Comparison of ENCODE assay signal across 27 cellular contexts in the genomic region with DNA sequence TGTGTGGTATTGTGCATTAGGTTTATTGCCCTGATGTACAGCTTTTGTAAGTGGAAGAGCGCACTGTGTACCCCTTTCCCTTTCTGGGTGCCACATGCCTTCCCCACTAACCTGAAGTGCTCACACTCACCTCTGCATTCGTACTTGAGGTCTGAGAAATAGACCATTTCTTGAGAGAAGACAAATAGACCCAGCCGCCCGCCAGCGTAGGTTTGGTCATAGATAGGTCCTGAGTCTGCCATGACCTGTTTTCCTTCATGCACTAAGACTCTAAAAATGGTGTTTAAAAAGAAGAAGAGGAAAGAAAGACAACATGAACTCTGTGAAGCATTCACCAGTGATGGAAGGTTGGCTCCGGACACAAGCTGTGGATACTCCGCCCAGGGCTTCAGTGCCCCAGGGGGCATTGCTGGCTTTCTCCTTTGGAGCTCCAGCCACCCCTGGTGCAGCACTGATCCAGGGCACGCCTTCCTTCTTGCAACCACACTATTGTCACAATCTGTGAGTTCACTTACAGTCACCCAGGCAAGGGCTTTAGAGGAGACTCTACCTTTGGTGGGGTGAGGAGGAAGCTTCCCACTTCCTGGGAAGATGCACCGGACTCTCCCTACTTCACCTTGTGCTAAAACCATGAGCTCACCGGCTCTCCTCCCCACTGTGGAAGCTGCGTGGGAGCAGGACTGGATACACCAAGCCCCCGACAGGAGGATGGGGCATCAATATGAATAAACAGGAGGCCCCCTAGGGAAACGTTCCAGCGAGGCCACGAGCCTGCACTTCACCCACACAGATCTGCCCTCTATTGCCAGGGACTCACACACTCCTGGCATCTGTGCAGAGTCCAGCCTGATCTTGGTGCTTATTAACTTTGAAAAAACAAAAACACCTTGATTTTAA. TPM values are rescaled to one million over a fixed set of nuclear protein-coding genes. Genes with fewer than 3 reads are reported as not detected.
DNase-seq lines count a peak whose midpoint lies in the region; ATAC-seq and TF ChIP-seq lines count a peak whose summit lies in the region.
"Had no signal": no experiment of that assay in that cellular context is flagged by ENCODE, and none has a peak within 500 bp of the region (broad histone marks: within the 10 kb centered on the region; RNA-seq: fewer than 3 reads in every experiment).

No MANE protein-coding gene starts in this region.

- no peak overlapping the region for H2BK5ac ChIP-seq in mesenchymal stem cell (ENCODE audit: low read depth, low read length, poor library complexity, severe bottlenecking)

- H3K27me3 ChIP-seq in adipocyte (replicated peaks; ENCODE audit: control insufficient read depth, insufficient read depth, low read length) (no peaks in the 10 kb centered on the region), mesenchymal stem cell (ENCODE audit: control insufficient read depth in 1 of 2, insufficient read depth in 1 of 2, low read length in 2 of 2) (no peaks in the 10 kb centered on the region), sigmoid colon (no peaks in the 10 kb centered on the region), lower lobe of right lung (ENCODE audit: low read depth) (no peaks in the 10 kb centered on the region)
- H3K27me3 ChIP-seq: BLaER1 treated with 17β-estradiol and CSF1 and Interleukin-3, amounts not matched to agents 10 nM and 100 nM had no signal

- H3K14ac ChIP-seq in mesenchymal stem cell (ENCODE audit: low read length in 2 of 2): no peak overlapping the region

- peak overlapping the region; percentile 33 for H3K9ac ChIP-seq in adipocyte (ENCODE audit: low read length)
- H3K9ac ChIP-seq in mesenchymal stem cell (ENCODE audit: low read length): peak overlapping the region; percentile 35
- H3K9ac ChIP-seq: BLaER1 treated with 17β-estradiol and CSF1 and Interleukin-3, amounts not matched to agents 10 nM and 100 nM; GM23248; KMS-11 had no signal

- H2BK12ac ChIP-seq in mesenchymal stem cell (ENCODE audit: low read length in 2 of 2): no peak overlapping the region

- TF ChIP-seq CTCF in sigmoid colon (IDR thresholded peaks at IDR 0.05): no peak
- TF ChIP-seq CTCF in lower lobe of right lung (IDR thresholded peaks at IDR 0.05): no peak

- TF ChIP-seq EP300 in sigmoid colon (IDR thresholded peaks at IDR 0.05): no peak

- H3K18ac ChIP-seq in mesenchymal stem cell (ENCODE audit: low read depth in 1 of 2, low read length in 2 of 2): no peak overlapping the region

- H2AK5ac ChIP-seq in mesenchymal stem cell (ENCODE audit: low read length, severe bottlenecking): no peak overlapping the region

- H3K79me1 ChIP-seq in mesenchymal stem cell (replicated peaks; ENCODE audit: low read length, poor library complexity, severe bottlenecking): no peaks in the 10 kb centered on the region

- no peak overlapping the region for H3K23ac ChIP-seq in mesenchymal stem cell (ENCODE audit: low read length in 2 of 2)

- no peak for TF ChIP-seq POLR2A in sigmoid colon (IDR thresholded peaks at IDR 0.05)

- 79% methylated on average over 14 of the region's 15 CpGs for WGBS in mesenchymal stem cell
- 80 to 87% methylated on average over 15 of the region's 15 CpGs for WGBS in sigmoid colon, 2 donors

- H3K4me1 ChIP-seq in adipocyte (ENCODE audit: control insufficient read depth, insufficient read depth, low read length): peaks cover 41% of the 10 kb centered on the region
- peaks cover 2% of the 10 kb centered on the region for H3K4me1 ChIP-seq in mesenchymal stem cell (ENCODE audit: control insufficient read depth, insufficient read depth, low read depth, low read length)
- H3K4me1 ChIP-seq in sigmoid colon: peaks cover 0 to 11% (median 11%) of the 10 kb centered on the region in 4 donors
- peaks cover under 1% of the 10 kb centered on the region for H3K4me1 ChIP-seq in lower lobe of right lung

- peak; percentile 41 for DNase-seq in activated effector memory CD4-positive, alpha-beta T cell treated with anti-CD3 and anti-CD28 coated beads, Interleukin-2, amount 50 U/mL, for 16 hours
- no peak for DNase-seq in activated effector memory CD4-positive, alpha-beta T cell treated with Interleukin-2 at 50 U/mL for 16 hours
- DNase-seq in adipocyte (ENCODE audit: low read depth): no peak
- no peak for DNase-seq in mesenchymal stem cell
- DNase-seq in sigmoid colon: peak; percentile 58
- no peak for DNase-seq in lower lobe of right lung
- no peak for DNase-seq in NCI-H187 (lab: John Stamatoyannopoulos, UW)
- DNase-seq: AML-193; CD4-positive, alpha-beta memory T cell; COR-L47; DMS53; GM23248; H9; NCI-H1048; NCI-H1417 treated with DMSO at 0.1 percent for 48 hours; NCI-H1694 treated with DMSO at 0.1 percent for 48 hours; NCI-H2081 treated with DMSO at 0.1 percent for 48 hours; NCI-H2171; NCI-H226; NCI-H510A; NCI-H69; SHP77 treated with DMSO at 0.1 percent for 48 hours had no signal

- no peak overlapping the region for H3K4me3 ChIP-seq in adipocyte (ENCODE audit: low read length)
- H3K4me3 ChIP-seq in mesenchymal stem cell (ENCODE audit: insufficient read depth in 1 of 2, low read depth in 1 of 2, low read length in 2 of 2): no peak overlapping the region
- no peak overlapping the region for H3K4me3 ChIP-seq in sigmoid colon
- no peak overlapping the region for H3K4me3 ChIP-seq in lower lobe of right lung
- H3K4me3 ChIP-seq: BLaER1 treated with 17β-estradiol and CSF1 and Interleukin-3, amounts not matched to agents 10 nM and 100 nM; GM23248 had no signal

- ATAC-seq in lower lobe of right lung: no peak
- no peak for ATAC-seq in GM21390 (IDR thresholded peaks at IDR 0.05; ENCODE audit: unreplicated experiment)

- no peak overlapping the region for H3K4ac ChIP-seq in mesenchymal stem cell (ENCODE audit: low read depth in 1 of 2, low read length in 2 of 2)

- no peak overlapping the region for H2BK15ac ChIP-seq in mesenchymal stem cell (ENCODE audit: low read depth, poor library complexity, severe bottlenecking)

- H3K36me3 ChIP-seq in adipocyte (ENCODE audit: control insufficient read depth, insufficient read depth, low read length, severe bottlenecking) (peaks cover 96% of the 10 kb centered on the region), mesenchymal stem cell (ENCODE audit: control insufficient read depth in 1 of 2, insufficient read depth in 2 of 2, low read depth in 1 of 2, low read length in 2 of 2) (peaks cover 56 to 100% of the 10 kb centered on the region in 2 experiments), sigmoid colon (peaks cover 0 to 49% (median 2%) of the 10 kb centered on the region in 4 donors), lower lobe of right lung (no peaks in the 10 kb centered on the region)
- H3K36me3 ChIP-seq: BLaER1 treated with 17β-estradiol and CSF1 and Interleukin-3, amounts not matched to agents 10 nM and 100 nM had no signal

- no peak overlapping the region for H2BK120ac ChIP-seq in mesenchymal stem cell (ENCODE audit: low read depth, low read length)

- no peak overlapping the region for H4K8ac ChIP-seq in mesenchymal stem cell (ENCODE audit: low read length)

- H3K27ac ChIP-seq in mesenchymal stem cell (ENCODE audit: low read length, poor library complexity, severe bottlenecking) (no peak overlapping the region), sigmoid colon (no peak overlapping the region), lower lobe of right lung (no peak overlapping the region)
- H3K27ac ChIP-seq: BLaER1 treated with 17β-estradiol and CSF1 and Interleukin-3, amounts not matched to agents 10 nM and 100 nM; GM23248; HL-60; KMS-11; RWPE1 had no signal

- intact Hi-C loops in sigmoid colon (cut with DNase I): no loop called here
- intact Hi-C loops in lower lobe of right lung (cut with DNase I): no loop called here

- H4K91ac ChIP-seq in mesenchymal stem cell (ENCODE audit: low read length): no peak overlapping the region

- H3K9me3 ChIP-seq in adipocyte (ENCODE audit: control insufficient read depth, low read length) (no peaks in the 10 kb centered on the region), mesenchymal stem cell (ENCODE audit: control insufficient read depth, low read length) (peaks cover 5% of the 10 kb centered on the region), sigmoid colon (no peaks in the 10 kb centered on the region), lower lobe of right lung (no peaks in the 10 kb centered on the region)

- H3K4me2 ChIP-seq in mesenchymal stem cell (ENCODE audit: low read length, poor library complexity, severe bottlenecking): no peak overlapping the region
- H3K4me2 ChIP-seq: BLaER1 treated with 17β-estradiol and CSF1 and Interleukin-3, amounts not matched to agents 10 nM and 100 nM; KMS-11 had no signal

- H2AFZ ChIP-seq in mesenchymal stem cell (ENCODE audit: low read depth, low read length): no peak overlapping the region
- H2AFZ ChIP-seq: GM23248 had no signal

RNA-seq across cellular contexts. Expression of gene THBS2, which starts 33.3 kb away (rescaled TPM):
- polyA plus RNA-seq in mesenchymal stem cell (2013, experiment 1 of 2): 1.1 TPM
- polyA plus RNA-seq in mesenchymal stem cell (2013, experiment 2 of 2): 1.2 TPM
- total RNA-seq in sigmoid colon: 10 to 100 TPM; 37.6 to 59.0 (median 42.7) TPM
- 1 to 10 TPM; 1.7 to 3.0 (median 1.8) TPM for polyA plus RNA-seq in sigmoid colon
- total RNA-seq in lower lobe of right lung: 8.8 TPM
- total RNA-seq: CD4-positive, alpha-beta memory T cell had no signal

Comparison
In these comparisons a context has a peak if more than half of its experiments do, and no peak if none do; other contexts are left out.
1. DNase-seq: peak in activated effector memory CD4-positive, alpha-beta T cell treated with anti-CD3 and anti-CD28 coated beads, Interleukin-2, amount 50 U/mL, for 16 hours (single experiment) and sigmoid colon (single experiment); none in activated effector memory CD4-positive, alpha-beta T cell treated with Interleukin-2 at 50 U/mL for 16 hours (single experiment), adipocyte (single experiment), mesenchymal stem cell (single experiment), lower lobe of right lung (single experiment) and NCI-H187 (0 of 2).